In the genomic region with DNA sequence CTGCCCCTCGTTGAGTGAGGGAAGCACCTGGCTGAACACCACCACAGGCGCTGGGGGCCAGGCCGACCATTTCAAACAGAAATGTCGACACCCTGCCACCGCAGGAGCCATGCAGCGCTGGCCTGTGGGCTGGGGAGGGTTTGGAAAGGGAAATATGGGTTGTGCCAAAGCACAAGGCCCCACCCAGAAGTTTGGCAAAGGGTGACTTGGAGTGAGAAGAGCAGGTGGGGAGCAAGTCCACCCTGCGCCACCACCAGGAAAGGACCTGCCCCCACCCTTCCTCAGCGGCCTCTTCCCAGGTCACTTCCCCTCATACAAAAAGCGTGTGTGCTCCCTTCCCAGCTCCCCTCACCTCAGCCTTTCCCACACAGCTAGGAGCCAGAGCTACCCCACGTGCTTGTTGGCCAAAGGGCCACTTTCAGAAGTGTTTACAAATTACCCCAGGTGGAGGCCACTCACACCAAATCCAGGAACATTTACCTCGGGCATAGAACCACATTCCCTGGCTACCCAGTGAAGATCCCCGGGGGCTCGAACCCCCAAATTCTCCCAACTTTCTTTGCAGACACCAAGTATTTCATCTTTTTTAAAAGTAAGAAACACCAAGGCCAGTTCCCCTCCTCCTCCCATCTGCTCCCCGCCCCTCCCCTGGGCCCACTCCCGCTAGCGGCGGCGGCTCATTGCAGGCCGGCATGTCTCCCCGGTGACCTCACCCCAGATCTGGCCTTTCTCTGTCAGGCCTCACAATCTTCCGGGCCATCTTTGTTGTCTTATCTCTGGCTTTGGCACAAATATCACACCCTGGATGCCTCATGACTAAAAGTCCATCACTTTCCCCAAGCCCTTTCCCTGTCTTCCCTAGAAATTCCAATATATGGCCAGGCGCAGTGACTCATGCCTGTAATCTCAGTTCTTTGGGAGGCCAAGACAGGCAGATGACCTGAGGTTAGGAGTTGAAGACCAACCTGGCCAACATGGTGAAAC, we compare ENCODE assay signal across 8 cellular contexts.
DNase-seq lines count a peak whose midpoint lies in the region; TF ChIP-seq lines count a peak whose summit lies in the region.
"Had no signal": no experiment of that assay in that cellular context is flagged by ENCODE, and none has a peak within 500 bp of the region (broad histone marks: within the 10 kb centered on the region; RNA-seq: fewer than 3 reads in every experiment).

No MANE protein-coding gene starts in this region.

- no peaks in the 10 kb centered on the region for H3K36me3 ChIP-seq in tibial artery

- TF ChIP-seq CTCF in tibial artery (IDR thresholded peaks at IDR 0.05): no peak

- peaks cover 8 to 72% (median 64%) of the 10 kb centered on the region in 4 donors for H3K4me1 ChIP-seq in tibial artery

- H3K27ac ChIP-seq in angular gyrus (ENCODE audit: low read depth, low read length) (peak overlapping the region; percentile 22), tibial artery (peak overlapping the region; percentile 79 to 82)

- H3K27me3 ChIP-seq in tibial artery: no peaks in the 10 kb centered on the region

- H3K9me3 ChIP-seq in tibial artery: no peaks in the 10 kb centered on the region

- intact Hi-C loops in tibial artery (cut with DNase I; ENCODE audit: low total_unique reads): loop anchor here (5.0 to 10.0 kb wide), 2 partner anchors 144 to 296 kb away; no protein-coding TSS in a partner anchor

- H3K4me3 ChIP-seq in tibial artery: no peak overlapping the region

- DNase-seq in HS-27A (ENCODE audit: low read depth): peak; percentile 81
- DNase-seq in kidney glomerular epithelial cell (lab: John Stamatoyannopoulos, UW): peak; percentile 39
- DNase-seq in tibial artery: peak in 1 of 2 donors; percentile 60
- no peak for DNase-seq in NCI-H1092 treated with DMSO at 0.1 percent for 48 hours (lab: John Stamatoyannopoulos, UW)
- DNase-seq in activated CD4-positive, alpha-beta T cell treated with anti-CD3 and anti-CD28 coated beads for 48 hours: no peak
- no peak for DNase-seq in DMS153 treated with DMSO at 0.1 percent for 48 hours (lab: John Stamatoyannopoulos, UW; ENCODE audit: unreplicated experiment)
- DNase-seq: small intestine had no signal

Comparison
In these comparisons a context has a peak if more than half of its experiments do, and no peak if none do; other contexts are left out.
1. DNase-seq: peak in HS-27A (single experiment) and kidney glomerular epithelial cell (single experiment); none in NCI-H1092 treated with DMSO at 0.1 percent for 48 hours (single experiment), activated CD4-positive, alpha-beta T cell treated with anti-CD3 and anti-CD28 coated beads for 48 hours (single experiment) and DMS153 treated with DMSO at 0.1 percent for 48 hours (single experiment).